Comparison of ENCODE assay signal across 1 cellular context in genomic region chr6:168157272-168158007, GRCh38.
TF ChIP-seq lines count a peak whose summit lies in the region.

No MANE protein-coding gene starts in this region.

TF ChIP-seq in HEK293, 187 proteins besides CTCF, POLR2A, EP300 and RAD21 (continued from another document):
- peak; percentile 46; the same call in 1 of the 2 replicates for TF ChIP-seq WT1 (tag by site-specific recombination; IDR thresholded peaks at IDR 0.05)
- peak; percentile 75 for TF ChIP-seq ZEB2 (tag by site-specific recombination; IDR thresholded peaks at IDR 0.05)
- no peak; the same call in 1 of the 2 replicates for TF ChIP-seq ZNF639 (tag by site-specific recombination; IDR thresholded peaks at IDR 0.05)
- no peak for TF ChIP-seq BCL11B (tag by site-specific recombination; IDR thresholded peaks at IDR 0.05; ENCODE audit: low read depth)
- peak; percentile 1; the same call in 1 of the 2 replicates for TF ChIP-seq FEZF1 (tag by site-specific recombination; IDR thresholded peaks at IDR 0.05)
- TF ChIP-seq PBX3 (CRISPR knock-in tag; IDR thresholded peaks at IDR 0.05): no peak
- no peak for TF ChIP-seq ZNF664 (tag by site-specific recombination; IDR thresholded peaks at IDR 0.05)
- TF ChIP-seq ZNF785 (tag by site-specific recombination; IDR thresholded peaks at IDR 0.05): no peak
- no peak for TF ChIP-seq AEBP2 (tag by site-specific recombination; IDR thresholded peaks at IDR 0.05; ENCODE audit: borderline replicate concordance)
- TF ChIP-seq, protein P1, sequence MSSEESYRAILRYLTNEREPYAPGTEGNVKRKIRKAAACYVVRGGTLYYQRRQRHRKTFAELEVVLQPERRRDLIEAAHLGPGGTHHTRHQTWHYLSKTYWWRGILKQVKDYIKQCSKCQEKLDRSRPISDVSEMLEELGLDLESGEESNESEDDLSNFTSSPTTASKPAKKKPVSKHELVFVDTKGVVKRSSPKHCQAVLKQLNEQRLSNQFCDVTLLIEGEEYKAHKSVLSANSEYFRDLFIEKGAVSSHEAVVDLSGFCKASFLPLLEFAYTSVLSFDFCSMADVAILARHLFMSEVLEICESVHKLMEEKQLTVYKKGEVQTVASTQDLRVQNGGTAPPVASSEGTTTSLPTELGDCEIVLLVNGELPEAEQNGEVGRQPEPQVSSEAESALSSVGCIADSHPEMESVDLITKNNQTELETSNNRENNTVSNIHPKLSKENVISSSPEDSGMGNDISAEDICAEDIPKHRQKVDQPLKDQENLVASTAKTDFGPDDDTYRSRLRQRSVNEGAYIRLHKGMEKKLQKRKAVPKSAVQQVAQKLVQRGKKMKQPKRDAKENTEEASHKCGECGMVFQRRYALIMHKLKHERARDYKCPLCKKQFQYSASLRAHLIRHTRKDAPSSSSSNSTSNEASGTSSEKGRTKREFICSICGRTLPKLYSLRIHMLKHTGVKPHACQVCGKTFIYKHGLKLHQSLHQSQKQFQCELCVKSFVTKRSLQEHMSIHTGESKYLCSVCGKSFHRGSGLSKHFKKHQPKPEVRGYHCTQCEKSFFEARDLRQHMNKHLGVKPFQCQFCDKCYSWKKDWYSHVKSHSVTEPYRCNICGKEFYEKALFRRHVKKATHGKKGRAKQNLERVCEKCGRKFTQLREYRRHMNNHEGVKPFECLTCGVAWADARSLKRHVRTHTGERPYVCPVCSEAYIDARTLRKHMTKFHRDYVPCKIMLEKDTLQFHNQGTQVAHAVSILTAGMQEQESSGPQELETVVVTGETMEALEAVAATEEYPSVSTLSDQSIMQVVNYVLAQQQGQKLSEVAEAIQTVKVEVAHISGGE (tag by site-specific recombination; conservative IDR thresholded peaks at IDR 0.05; ENCODE audit: low read depth): no peak
- TF ChIP-seq ZNF391 (tag by site-specific recombination; IDR thresholded peaks at IDR 0.05; ENCODE audit: borderline replicate concordance, low read depth): no peak
- peak; percentile 81 for TF ChIP-seq KLF17 (tag by site-specific recombination; IDR thresholded peaks at IDR 0.05)
- no peak for TF ChIP-seq ZNF248 (tag by site-specific recombination; IDR thresholded peaks at IDR 0.05)
- peak; percentile 73; the same call in 1 of the 2 replicates for TF ChIP-seq ZNF184 (tag by site-specific recombination; IDR thresholded peaks at IDR 0.05)
- no peak for TF ChIP-seq PRDM6 (tag by site-specific recombination; IDR thresholded peaks at IDR 0.05)
